In genomic region chr1:46614604-46614984, GRCh38 we compare ENCODE assay signal across 1 cellular context.
TF ChIP-seq lines count a peak whose summit lies in the region.

No MANE protein-coding gene starts in this region.

TF ChIP-seq in IMR-90, 13 proteins besides CTCF, POLR2A, EP300 and RAD21 (continued from another document):
- TF ChIP-seq NFE2L2 (IDR thresholded peaks at IDR 0.05; ENCODE audit: low read depth, low read length) = no peak
- TF ChIP-seq CHD1 (IDR thresholded peaks at IDR 0.05; ENCODE audit: low read depth, low read length) = no peak
- TF ChIP-seq BHLHE40 (IDR thresholded peaks at IDR 0.05; ENCODE audit: low read depth, low read length) = no peak
- TF ChIP-seq MXI1 (IDR thresholded peaks at IDR 0.05; ENCODE audit: borderline replicate concordance, low read depth, low read length) = no peak
- no peak for TF ChIP-seq FOS (IDR thresholded peaks at IDR 0.05; ENCODE audit: low read depth, low read length)
- TF ChIP-seq MAFK (IDR thresholded peaks at IDR 0.05; ENCODE audit: low read depth, low read length) = no peak
- no peak for TF ChIP-seq USF2 (IDR thresholded peaks at IDR 0.05; ENCODE audit: low read depth, low read length)
- TF ChIP-seq ELK1 (IDR thresholded peaks at IDR 0.05; ENCODE audit: borderline replicate concordance, low read depth, low read length) = no peak
